1 cellular context compared by ENCODE assay signal in the genomic region with DNA sequence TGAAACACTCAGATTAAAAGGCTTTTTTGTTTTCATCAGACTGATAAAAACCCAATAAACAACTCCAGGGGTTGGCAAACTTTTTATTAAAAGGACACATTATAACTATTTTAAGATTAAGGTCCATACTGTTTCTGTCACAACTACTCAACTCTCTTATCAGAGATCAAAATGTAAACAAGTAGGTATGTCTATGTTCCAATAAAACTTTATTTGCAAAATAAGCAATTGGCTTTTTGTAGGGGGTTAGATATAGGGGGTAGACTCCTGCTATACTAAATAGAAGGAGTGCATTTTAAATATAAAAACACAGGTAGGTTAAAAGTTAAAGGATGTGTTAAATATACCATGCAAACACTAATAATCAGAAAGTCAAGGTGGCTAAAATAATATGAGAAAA.
TF ChIP-seq lines count a peak whose summit lies in the region.

No MANE protein-coding gene starts in this region.

TF ChIP-seq in K562, 482 proteins besides CTCF, POLR2A, EP300 and RAD21 (continued from another document):
- TF ChIP-seq, protein P1, sequence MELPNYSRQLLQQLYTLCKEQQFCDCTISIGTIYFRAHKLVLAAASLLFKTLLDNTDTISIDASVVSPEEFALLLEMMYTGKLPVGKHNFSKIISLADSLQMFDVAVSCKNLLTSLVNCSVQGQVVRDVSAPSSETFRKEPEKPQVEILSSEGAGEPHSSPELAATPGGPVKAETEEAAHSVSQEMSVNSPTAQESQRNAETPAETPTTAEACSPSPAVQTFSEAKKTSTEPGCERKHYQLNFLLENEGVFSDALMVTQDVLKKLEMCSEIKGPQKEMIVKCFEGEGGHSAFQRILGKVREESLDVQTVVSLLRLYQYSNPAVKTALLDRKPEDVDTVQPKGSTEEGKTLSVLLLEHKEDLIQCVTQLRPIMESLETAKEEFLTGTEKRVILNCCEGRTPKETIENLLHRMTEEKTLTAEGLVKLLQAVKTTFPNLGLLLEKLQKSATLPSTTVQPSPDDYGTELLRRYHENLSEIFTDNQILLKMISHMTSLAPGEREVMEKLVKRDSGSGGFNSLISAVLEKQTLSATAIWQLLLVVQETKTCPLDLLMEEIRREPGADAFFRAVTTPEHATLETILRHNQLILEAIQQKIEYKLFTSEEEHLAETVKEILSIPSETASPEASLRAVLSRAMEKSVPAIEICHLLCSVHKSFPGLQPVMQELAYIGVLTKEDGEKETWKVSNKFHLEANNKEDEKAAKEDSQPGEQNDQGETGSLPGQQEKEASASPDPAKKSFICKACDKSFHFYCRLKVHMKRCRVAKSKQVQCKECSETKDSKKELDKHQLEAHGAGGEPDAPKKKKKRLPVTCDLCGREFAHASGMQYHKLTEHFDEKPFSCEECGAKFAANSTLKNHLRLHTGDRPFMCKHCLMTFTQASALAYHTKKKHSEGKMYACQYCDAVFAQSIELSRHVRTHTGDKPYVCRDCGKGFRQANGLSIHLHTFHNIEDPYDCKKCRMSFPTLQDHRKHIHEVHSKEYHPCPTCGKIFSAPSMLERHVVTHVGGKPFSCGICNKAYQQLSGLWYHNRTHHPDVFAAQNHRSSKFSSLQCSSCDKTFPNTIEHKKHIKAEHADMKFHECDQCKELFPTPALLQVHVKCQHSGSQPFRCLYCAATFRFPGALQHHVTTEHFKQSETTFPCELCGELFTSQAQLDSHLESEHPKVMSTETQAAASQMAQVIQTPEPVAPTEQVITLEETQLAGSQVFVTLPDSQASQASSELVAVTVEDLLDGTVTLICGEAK (IDR thresholded peaks at IDR 0.05) = peak; percentile 80
- TF ChIP-seq, protein P1 (CRISPR knock-in tag; IDR thresholded peaks at IDR 0.05) = no peak
- TF ChIP-seq ZFP36 (IDR thresholded peaks at IDR 0.05; ENCODE audit: low read depth, low read length, partially characterized antibody) = no peak
